10 cellular contexts compared by ENCODE assay signal in genomic region chr1:109499081-109499480, GRCh38. TPM values are rescaled to one million over a fixed set of nuclear protein-coding genes. Genes with fewer than 3 reads are reported as not detected.
A peak's percentile ranks its signal among the peaks of the same experiment; 100 is the strongest.
DNase-seq lines count a peak whose midpoint lies in the region; ATAC-seq and TF ChIP-seq lines count a peak whose summit lies in the region.
"Had no signal": no experiment of that assay in that cellular context is flagged by ENCODE, and none has a peak within 500 bp of the region (broad histone marks: within the 10 kb centered on the region; RNA-seq: fewer than 3 reads in every experiment).

No MANE protein-coding gene starts in this region.

- no peaks in the 10 kb centered on the region for H3K27me3 Mint-ChIP-seq in activated CD4-positive, alpha-beta memory T cell treated with anti-CD3 and anti-CD28 coated beads for 36 hours
- no peaks in the 10 kb centered on the region for H3K27me3 Mint-ChIP-seq in activated CD4-positive, alpha-beta memory T cell treated with anti-CD3 and anti-CD28 coated beads, Interleukin-2, amount 10 ng/mL, durations not matched to agents 7 days and 5 days

- H3K9me3 ChIP-seq in thoracic aorta = no peaks in the 10 kb centered on the region
- H3K9me3 ChIP-seq: heart left ventricle had no signal

- peaks cover 21% of the 10 kb centered on the region for H3K36me3 ChIP-seq in thoracic aorta

- H3K27ac ChIP-seq in angular gyrus (ENCODE audit: low read depth, low read length) (peak overlapping the region; percentile 25), thoracic aorta (peak overlapping the region; percentile 4 to 34)

- ATAC-seq in left colon (peak; percentile 22), thoracic aorta (ENCODE audit: insufficient number of reproducible peaks, low FRiP score, low read depth) (no peak), GM19328 (IDR thresholded peaks at IDR 0.05; ENCODE audit: unreplicated experiment) (no peak)

- no peak overlapping the region for H3K4me3 ChIP-seq in thoracic aorta
- H3K4me3 ChIP-seq: heart left ventricle had no signal

- no peaks in the 10 kb centered on the region for H3K27me3 ChIP-seq in thoracic aorta (replicated peaks; ENCODE audit: insufficient read depth)
- H3K27me3 ChIP-seq: heart left ventricle had no signal

- peak overlapping the region; percentile 38 for H3K27ac Mint-ChIP-seq in activated CD4-positive, alpha-beta memory T cell treated with anti-CD3 and anti-CD28 coated beads for 36 hours
- H3K27ac Mint-ChIP-seq in activated CD4-positive, alpha-beta memory T cell treated with anti-CD3 and anti-CD28 coated beads, Interleukin-2, amount 10 ng/mL, durations not matched to agents 7 days and 5 days = no peak overlapping the region

- H3K4me1 ChIP-seq in thoracic aorta (ENCODE audit: control insufficient read depth in 1 of 2, low read depth in 2 of 2) = peaks cover 17 to 62% of the 10 kb centered on the region in 2 donors

- POLR2A ChIA-PET in activated CD4-positive, alpha-beta memory T cell treated with anti-CD3 and anti-CD28 coated beads for 36 hours (lab: Charles Lee) = interaction anchor here (0.6 to 3.3 kb wide), 5 partner anchors 8 to 33 kb away, joined by 3 to 11 read pairs (median 4); partner anchors contain the start of genes AMIGO1 and ATXN7L2
- POLR2A ChIA-PET in activated CD4-positive, alpha-beta memory T cell treated with anti-CD3 and anti-CD28 coated beads, Interleukin-2, amount 10 ng/mL, durations not matched to agents 7 days and 5 days (lab: Charles Lee) = interaction anchor here (1.6 to 8.1 kb wide), 3 partner anchors 15 to 49 kb away, joined by 5 to 64 read pairs (median 24); partner anchors contain the start of genes ATXN7L2 and GNAI3

- no peak for DNase-seq in activated CD4-positive, alpha-beta memory T cell treated with anti-CD3 and anti-CD28 coated beads for 36 hours
- no peak for DNase-seq in activated CD4-positive, alpha-beta memory T cell treated with anti-CD3 and anti-CD28 coated beads, Interleukin-2, amount 10 ng/mL, durations not matched to agents 7 days and 5 days
- no peak for DNase-seq in left colon
- DNase-seq in thoracic aorta (ENCODE audit: low spot score) = no peak
- DNase-seq in stimulated activated CD4-positive, alpha-beta T cell treated with anti-CD3 and anti-CD28 coated beads, Interleukin-12 subunit alpha, Interleukin-12 subunit beta, amount 100 ng/mL, for 4 hours = no peak
- no peak for DNase-seq in activated effector memory CD4-positive, alpha-beta T cell treated with anti-CD3 and anti-CD28 coated beads, Interleukin-2, amount 50 U/mL, for 16 hours
- DNase-seq: heart left ventricle had no signal

- no peak for TF ChIP-seq CTCF in thoracic aorta (IDR thresholded peaks at IDR 0.05)

- H3K36me3 Mint-ChIP-seq in activated CD4-positive, alpha-beta memory T cell treated with anti-CD3 and anti-CD28 coated beads for 36 hours = peaks cover 10% of the 10 kb centered on the region
- H3K36me3 Mint-ChIP-seq in activated CD4-positive, alpha-beta memory T cell treated with anti-CD3 and anti-CD28 coated beads, Interleukin-2, amount 10 ng/mL, durations not matched to agents 7 days and 5 days (ENCODE audit: low read depth) = peaks cover 41% of the 10 kb centered on the region

- H3K4me3 Mint-ChIP-seq in activated CD4-positive, alpha-beta memory T cell treated with anti-CD3 and anti-CD28 coated beads for 36 hours = no peak overlapping the region
- H3K4me3 Mint-ChIP-seq in activated CD4-positive, alpha-beta memory T cell treated with anti-CD3 and anti-CD28 coated beads, Interleukin-2, amount 10 ng/mL, durations not matched to agents 7 days and 5 days = no peak overlapping the region

- intact Hi-C loops in activated CD4-positive, alpha-beta memory T cell treated with anti-CD3 and anti-CD28 coated beads for 36 hours (cut with micrococcal nuclease) = no loop called here
- intact Hi-C loops in left colon (cut with DNase I, micrococcal nuclease) = loop anchor here in 1 of 2 donors (5.0 kb wide), 1 partner anchor 33 kb away; no protein-coding TSS in a partner anchor

- peaks cover 85% of the 10 kb centered on the region for H3K4me1 Mint-ChIP-seq in activated CD4-positive, alpha-beta memory T cell treated with anti-CD3 and anti-CD28 coated beads for 36 hours (ENCODE audit: low read depth)
- peaks cover 87% of the 10 kb centered on the region for H3K4me1 Mint-ChIP-seq in activated CD4-positive, alpha-beta memory T cell treated with anti-CD3 and anti-CD28 coated beads, Interleukin-2, amount 10 ng/mL, durations not matched to agents 7 days and 5 days

- no peaks in the 10 kb centered on the region for H3K9me3 Mint-ChIP-seq in activated CD4-positive, alpha-beta memory T cell treated with anti-CD3 and anti-CD28 coated beads for 36 hours
- no peaks in the 10 kb centered on the region for H3K9me3 Mint-ChIP-seq in activated CD4-positive, alpha-beta memory T cell treated with anti-CD3 and anti-CD28 coated beads, Interleukin-2, amount 10 ng/mL, durations not matched to agents 7 days and 5 days

- CTCF ChIA-PET in activated CD4-positive, alpha-beta memory T cell treated with anti-CD3 and anti-CD28 coated beads for 36 hours (lab: Charles Lee) = interaction anchor here (0.6 to 31.5 kb wide), 11 partner anchors 3 to 537 kb away, joined by 3 to 1096 read pairs (median 4); partner anchors contain the start of genes AMIGO1, ATXN7L2, CYB561D1 and GPR61
- CTCF ChIA-PET in activated CD4-positive, alpha-beta memory T cell treated with anti-CD3 and anti-CD28 coated beads, Interleukin-2, amount 10 ng/mL, durations not matched to agents 7 days and 5 days (lab: Charles Lee) = interaction anchor here (0.6 to 25.9 kb wide), 10 partner anchors 9 to 482 kb away, joined by 3 to 779 read pairs (median 4); partner anchors contain the start of genes ATXN7L2, GNAI3 and GPR61

RNA-seq across cellular contexts. Expression of gene CYB561D1, which starts 5.2 kb away (rescaled TPM):
- total RNA-seq in activated CD4-positive, alpha-beta memory T cell treated with anti-CD3 and anti-CD28 coated beads for 36 hours = 1 to 10 TPM; 6.6 to 8.7 TPM
- 10 to 100 TPM; 19.5 to 21.4 TPM for total RNA-seq in activated CD4-positive, alpha-beta memory T cell treated with anti-CD3 and anti-CD28 coated beads, Interleukin-2, amount 10 ng/mL, durations not matched to agents 7 days and 5 days
- 10 to 100 TPM; 10.0 to 18.7 TPM for total RNA-seq in left colon
- 10 to 100 TPM in 1 of 2 donors, 1 to 10 TPM in 1; 9.5 to 16.5 TPM for total RNA-seq in thoracic aorta

RNA-seq across cellular contexts. Expression of gene AMIGO1, which starts 10.4 kb away (rescaled TPM):
- 1 to 10 TPM; 1.8 to 2.2 TPM for total RNA-seq in activated CD4-positive, alpha-beta memory T cell treated with anti-CD3 and anti-CD28 coated beads for 36 hours
- 1 to 10 TPM; 1.2 to 1.3 TPM for total RNA-seq in activated CD4-positive, alpha-beta memory T cell treated with anti-CD3 and anti-CD28 coated beads, Interleukin-2, amount 10 ng/mL, durations not matched to agents 7 days and 5 days
- total RNA-seq in left colon (1 to 10 TPM; 3.8 to 5.6 TPM), thoracic aorta (10 to 100 TPM in 1 of 2 donors, 1 to 10 TPM in 1; 7.8 to 16.0 TPM)

RNA-seq across cellular contexts. Expression of gene ATXN7L2, which starts 15.4 kb away (rescaled TPM):
- 10 to 100 TPM; 10.7 to 11.1 TPM for total RNA-seq in activated CD4-positive, alpha-beta memory T cell treated with anti-CD3 and anti-CD28 coated beads for 36 hours
- total RNA-seq in activated CD4-positive, alpha-beta memory T cell treated with anti-CD3 and anti-CD28 coated beads, Interleukin-2, amount 10 ng/mL, durations not matched to agents 7 days and 5 days = 1 to 10 TPM; 7.0 to 7.6 TPM
- 1 to 10 TPM; 1.8 to 1.9 TPM for total RNA-seq in left colon
- total RNA-seq in thoracic aorta = 1 to 10 TPM; 3.1 to 7.7 TPM

RNA-seq across cellular contexts. Expression of gene SYPL2, which starts 32.7 kb away (rescaled TPM):
- total RNA-seq in activated CD4-positive, alpha-beta memory T cell treated with anti-CD3 and anti-CD28 coated beads for 36 hours = not detected
- total RNA-seq in activated CD4-positive, alpha-beta memory T cell treated with anti-CD3 and anti-CD28 coated beads, Interleukin-2, amount 10 ng/mL, durations not matched to agents 7 days and 5 days = not detected
- total RNA-seq in left colon (under 1 TPM; 0.15 to 0.87 TPM), thoracic aorta (1 to 10 TPM; 4.2 to 6.1 TPM)

RNA-seq across cellular contexts. Expression of gene GPR61, which starts 40.6 kb away (rescaled TPM):
- total RNA-seq in activated CD4-positive, alpha-beta memory T cell treated with anti-CD3 and anti-CD28 coated beads for 36 hours = under 1 TPM in 1 of 2 experiments, not detected in 1; 0.15 TPM
- total RNA-seq in activated CD4-positive, alpha-beta memory T cell treated with anti-CD3 and anti-CD28 coated beads, Interleukin-2, amount 10 ng/mL, durations not matched to agents 7 days and 5 days = under 1 TPM in 1 of 2 experiments, not detected in 1; 0.53 TPM
- total RNA-seq in left colon (under 1 TPM in 1 of 2 donors, not detected in 1; 0.36 TPM), thoracic aorta (not detected)
- total RNA-seq: left lobe of liver had no signal
